12 cellular contexts compared by ENCODE assay signal in genomic region chr4:41318839-41319530, GRCh38.
DNase-seq lines count a peak whose midpoint lies in the region; ATAC-seq and TF ChIP-seq lines count a peak whose summit lies in the region.
"Had no signal": no experiment of that assay in that cellular context is flagged by ENCODE, and none has a peak within 500 bp of the region (broad histone marks: within the 10 kb centered on the region; RNA-seq: fewer than 3 reads in every experiment).

No MANE protein-coding gene starts in this region.

- no peaks in the 10 kb centered on the region for H3K36me3 Mint-ChIP-seq in CD4-positive, alpha-beta memory T cell
- no peaks in the 10 kb centered on the region for H3K36me3 Mint-ChIP-seq in activated naive CD4-positive, alpha-beta T cell treated with anti-CD3 and anti-CD28 coated beads, Interleukin-2, amount 50 U/mL, for 72 hours
- H3K36me3 Mint-ChIP-seq: IgD-negative memory B cell had no signal

- H3K27ac ChIP-seq in mammary epithelial cell (ENCODE audit: insufficient read depth, low read depth, low read length), result no peak overlapping the region
- H3K27ac ChIP-seq in CD4-positive, alpha-beta memory T cell (ENCODE audit: low read depth, low read length), result no peak overlapping the region

- POLR2A ChIA-PET in CD4-positive, alpha-beta memory T cell (lab: Charles Lee; ENCODE audit: partially characterized antibody), result no interaction called here

- dilution Hi-C loops in mammary epithelial cell (cut with HindIII; ENCODE audit: low sequenced_read_pairs), result no loop called here

- H3K4me3 Mint-ChIP-seq in CD4-positive, alpha-beta memory T cell, result no peak overlapping the region

- peaks cover 7% of the 10 kb centered on the region for H3K4me1 ChIP-seq in mammary epithelial cell (ENCODE audit: insufficient read depth, low read length)
- no peaks in the 10 kb centered on the region for H3K4me1 ChIP-seq in CD4-positive, alpha-beta memory T cell (ENCODE audit: insufficient read depth, low read length)

- no peaks in the 10 kb centered on the region for H4K20me1 ChIP-seq in mammary epithelial cell (ENCODE audit: insufficient read depth, low read length)

- in situ Hi-C loops in mammary epithelial cell (cut with MboI; ENCODE audit: low sequenced_read_pairs in 2 of 2), result no loop called here

- BruUV-seq in mammary epithelial cell (replicated peaks; lab: Mats Ljungman, UMichigan), result no TSS peak

- H3K79me2 ChIP-seq in mammary epithelial cell (ENCODE audit: insufficient read depth, low read length), result no peaks in the 10 kb centered on the region

- H3K4me3 ChIP-seq in LNCaP clone FGC (ENCODE audit: low read depth, low read length), result peak overlapping the region; percentile 24; the same call in 1 of the 2 replicates
- H3K4me3 ChIP-seq in mammary epithelial cell (replicated peaks in 1 of 3; ENCODE audit: insufficient read depth in 1 of 3, low read depth in 2 of 3, low read length in 3 of 3), result no peak overlapping the region
- no peak overlapping the region for H3K4me3 ChIP-seq in CD4-positive, alpha-beta memory T cell (ENCODE audit: low read length in 2 of 2)

- CTCF ChIA-PET in mammary epithelial cell (lab: Charles Lee; ENCODE audit: low non-redundant PET), result no interaction called here
- CTCF ChIA-PET in CD4-positive, alpha-beta memory T cell (lab: Charles Lee; ENCODE audit: partially characterized antibody), result no interaction called here

- no peaks in the 10 kb centered on the region for H3K36me3 ChIP-seq in mammary epithelial cell (ENCODE audit: insufficient read depth, low read length)
- no peaks in the 10 kb centered on the region for H3K36me3 ChIP-seq in CD4-positive, alpha-beta memory T cell (ENCODE audit: insufficient read depth, low read length)

- no peaks in the 10 kb centered on the region for H3K9me3 ChIP-seq in mammary epithelial cell (replicated peaks; ENCODE audit: insufficient read depth, low read length)
- H3K9me3 ChIP-seq in CD4-positive, alpha-beta memory T cell (ENCODE audit: control insufficient read depth in 1 of 2, low read length in 2 of 2), result no peaks in the 10 kb centered on the region

- no peaks in the 10 kb centered on the region for H3K4me1 Mint-ChIP-seq in CD4-positive, alpha-beta memory T cell

- ATAC-seq in left lobe of liver, result peak; percentile 45
- ATAC-seq in activated naive CD4-positive, alpha-beta T cell treated with anti-CD3 and anti-CD28 coated beads, Interleukin-2, amount 50 U/mL, for 72 hours, result no peak

- WGBS in mammary epithelial cell (ENCODE audit: low coverage, missing lambda C conversion rate), result 76% methylated on average over 5 of the region's 6 CpGs

- TF ChIP-seq CTCF in LNCaP clone FGC (IDR thresholded peaks at IDR 0.05; ENCODE audit: control insufficient read depth, extremely low read depth, insufficient read depth), result no peak
- no peak for TF ChIP-seq CTCF in mammary epithelial cell (conservative IDR thresholded peaks at IDR 0.05 in 1 of 2, IDR thresholded peaks at IDR 0.05 in 1 of 2; ENCODE audit: extremely low read depth in 1 of 2, insufficient read depth in 1 of 2, low read depth in 1 of 2, low read length in 2 of 2)

- no peaks in the 10 kb centered on the region for H3K27me3 ChIP-seq in mammary epithelial cell (ENCODE audit: insufficient read depth, low read length)
- no peaks in the 10 kb centered on the region for H3K27me3 ChIP-seq in CD4-positive, alpha-beta memory T cell (ENCODE audit: insufficient read depth, low read length)

- H3K9me3 Mint-ChIP-seq in CD4-positive, alpha-beta memory T cell, result peaks cover 0 to 10% (median 2%) of the 10 kb centered on the region in 8 donors
- H3K9me3 Mint-ChIP-seq in activated naive CD4-positive, alpha-beta T cell treated with anti-CD3 and anti-CD28 coated beads, Interleukin-2, amount 50 U/mL, for 72 hours, result peaks cover 6 to 10% of the 10 kb centered on the region in 2 donors

- no peak overlapping the region for H2AFZ ChIP-seq in mammary epithelial cell (ENCODE audit: low read depth, low read length)

- peaks cover 0 to 3% of the 10 kb centered on the region in 2 donors for H3K27me3 Mint-ChIP-seq in CD4-positive, alpha-beta memory T cell

- DNase-seq in A172 (ENCODE audit: low spot score) (peak; percentile 25), LNCaP clone FGC (ENCODE audit: low read depth) (peak; percentile 99), mammary epithelial cell (peak; percentile 22), left lobe of liver (ENCODE audit: low spot score) (no peak), NCI-H524 (lab: John Stamatoyannopoulos, UW) (no peak), COR-L47 (lab: John Stamatoyannopoulos, UW) (no peak)
- no peak for DNase-seq in CD4-positive, alpha-beta memory T cell
- DNase-seq in activated naive CD4-positive, alpha-beta T cell treated with anti-CD3 and anti-CD28 coated beads, Interleukin-2, amount 50 U/mL, for 72 hours (ENCODE audit: low spot score in 2 of 2), result no peak
- DNase-seq: activated effector memory CD4-positive, alpha-beta T cell treated with Interleukin-2 at 50 U/mL for 16 hours; central memory CD4-positive, alpha-beta T cell; stimulated activated CD4-positive, alpha-beta T cell treated with anti-CD3 and anti-CD28 coated beads, Interleukin-2, amount 100 ng/mL, for 48 hours had no signal

- H3K27ac Mint-ChIP-seq in CD4-positive, alpha-beta memory T cell, result no peak overlapping the region
- no peak overlapping the region for H3K27ac Mint-ChIP-seq in activated naive CD4-positive, alpha-beta T cell treated with anti-CD3 and anti-CD28 coated beads, Interleukin-2, amount 50 U/mL, for 72 hours
- H3K27ac Mint-ChIP-seq: IgD-negative memory B cell had no signal

- no peak overlapping the region for H3K9ac ChIP-seq in mammary epithelial cell (ENCODE audit: insufficient read depth, low read length)

- no peak overlapping the region for H3K4me2 ChIP-seq in mammary epithelial cell (ENCODE audit: insufficient read depth, low read depth, low read length)

- intact Hi-C loops in mammary epithelial cell (cut with micrococcal nuclease), result no loop called here
- intact Hi-C loops in CD4-positive, alpha-beta memory T cell (cut with micrococcal nuclease), result no loop called here

Comparison
In these comparisons a context has a peak if more than half of its experiments do, and no peak if none do; other contexts are left out.
1. DNase-seq: peak in A172 (single experiment), LNCaP clone FGC (single experiment) and mammary epithelial cell (single experiment); none in left lobe of liver (single experiment), NCI-H524 (0 of 2), CD4-positive, alpha-beta memory T cell (0 of 5), activated naive CD4-positive, alpha-beta T cell treated with anti-CD3 and anti-CD28 coated beads, Interleukin-2, amount 50 U/mL, for 72 hours (0 of 2) and COR-L47 (single experiment).